ENCODE assay signal across 10 cellular contexts in the genomic region with DNA sequence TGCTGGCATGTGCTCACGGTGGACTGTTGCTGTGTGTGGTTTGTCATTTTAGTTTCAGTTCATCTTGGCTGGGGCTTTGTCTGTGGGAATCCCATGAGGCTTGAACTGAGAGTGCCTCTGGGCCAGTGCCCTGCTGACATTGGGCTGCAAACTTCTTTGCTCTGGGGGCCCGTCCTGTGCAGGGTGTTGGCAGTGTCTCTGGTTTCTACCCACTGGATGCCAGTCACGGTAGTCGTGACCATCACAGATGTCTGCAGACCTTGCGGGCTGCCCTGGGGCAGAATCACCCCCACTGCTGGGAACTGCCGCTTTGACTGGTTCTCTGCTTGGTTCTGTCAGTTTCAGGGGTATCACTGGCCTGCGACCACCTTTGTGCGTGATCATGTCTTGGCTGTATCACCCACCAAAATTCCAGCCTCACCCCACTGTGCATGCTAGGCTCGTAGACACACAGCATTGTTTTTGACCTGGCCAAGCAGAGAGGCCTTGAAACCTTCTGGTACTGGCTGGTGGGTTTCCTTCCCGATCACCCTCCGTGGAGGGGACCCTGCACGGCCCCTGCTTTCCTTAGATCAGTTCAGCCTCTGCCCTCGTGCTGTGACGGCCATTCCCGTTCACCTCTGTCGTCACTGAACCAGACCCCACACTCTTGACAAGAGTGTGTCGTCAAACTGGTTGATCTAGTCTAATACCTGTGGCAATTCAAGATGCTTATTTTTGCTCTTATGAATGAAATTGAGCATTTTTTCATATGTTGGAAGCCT. TPM values are rescaled to one million over a fixed set of nuclear protein-coding genes. Genes with fewer than 3 reads are reported as not detected.
DNase-seq lines count a peak whose midpoint lies in the region; ATAC-seq lines count a peak whose summit lies in the region.
"Had no signal": no experiment of that assay in that cellular context is flagged by ENCODE, and none has a peak within 500 bp of the region (broad histone marks: within the 10 kb centered on the region; RNA-seq: fewer than 3 reads in every experiment).

No MANE protein-coding gene starts in this region.

- no peaks in the 10 kb centered on the region for H3K9me3 Mint-ChIP-seq in activated naive CD8-positive, alpha-beta T cell treated with anti-CD3 and anti-CD28 coated beads, Interleukin-2, amount 50 U/mL, for 24 hours

- peaks cover 4% of the 10 kb centered on the region for H3K4me1 ChIP-seq in SJCRH30

- H3K27me3 Mint-ChIP-seq in activated naive CD8-positive, alpha-beta T cell treated with anti-CD3 and anti-CD28 coated beads, Interleukin-2, amount 50 U/mL, for 24 hours: peaks cover 10% of the 10 kb centered on the region

- H3K4me3 ChIP-seq in SJCRH30: no peak overlapping the region

- H3K36me3 Mint-ChIP-seq in activated naive CD8-positive, alpha-beta T cell treated with anti-CD3 and anti-CD28 coated beads, Interleukin-2, amount 50 U/mL, for 24 hours (ENCODE audit: low read depth): no peaks in the 10 kb centered on the region

- DNase-seq in DMS79 treated with DMSO at 0.1 percent for 48 hours (lab: John Stamatoyannopoulos, UW): peak; percentile 30
- peak; percentile 63 for DNase-seq in GM19240 (ENCODE audit: insufficient read length, low spot score)
- peak; percentile 33 for DNase-seq in epidermal melanocyte (ENCODE audit: insufficient read length, low spot score)
- DNase-seq in SJCRH30: no peak
- DNase-seq in NCI-H1930 (lab: John Stamatoyannopoulos, UW): no peak
- no peak for DNase-seq in glomerular visceral epithelial cell (ENCODE audit: extremely low spot score)
- no peak for DNase-seq in activated naive CD8-positive, alpha-beta T cell treated with anti-CD3 and anti-CD28 coated beads, Interleukin-2, amount 50 U/mL, for 24 hours
- DNase-seq: activated CD4-positive, alpha-beta T cell treated with anti-CD3 and anti-CD28 coated beads, Interleukin-2, amount 50 U/mL, for 48 hours; NK-92 treated with Interleukin-12 subunit alpha and Interleukin-12 subunit beta, amount 100 ng/mL, for 24 hours had no signal

- H3K27me3 ChIP-seq in SJCRH30: no peaks in the 10 kb centered on the region

- H3K36me3 ChIP-seq in SJCRH30: no peaks in the 10 kb centered on the region

- no peak overlapping the region for H3K4me3 Mint-ChIP-seq in activated naive CD8-positive, alpha-beta T cell treated with anti-CD3 and anti-CD28 coated beads, Interleukin-2, amount 50 U/mL, for 24 hours

- ATAC-seq in HG03139 (IDR thresholded peaks at IDR 0.05; ENCODE audit: unreplicated experiment): peak; percentile 67
- no peak for ATAC-seq in activated naive CD8-positive, alpha-beta T cell treated with anti-CD3 and anti-CD28 coated beads, Interleukin-2, amount 50 U/mL, for 24 hours

- H3K27ac ChIP-seq in SJCRH30: no peak overlapping the region

- peaks cover 4% of the 10 kb centered on the region for H3K4me1 Mint-ChIP-seq in activated naive CD8-positive, alpha-beta T cell treated with anti-CD3 and anti-CD28 coated beads, Interleukin-2, amount 50 U/mL, for 24 hours

- H3K27ac Mint-ChIP-seq in activated naive CD8-positive, alpha-beta T cell treated with anti-CD3 and anti-CD28 coated beads, Interleukin-2, amount 50 U/mL, for 24 hours: no peak overlapping the region

- H3K9me3 ChIP-seq in SJCRH30 (replicated peaks): no peaks in the 10 kb centered on the region

RNA-seq across cellular contexts. Expression of gene KCNG2, which starts 57.6 kb away (rescaled TPM):
- total RNA-seq in SJCRH30 (2014; rRNA removed; shearing (Covaris generic)): not detected in 2 replicates

Comparison
In these comparisons a context has a peak if more than half of its experiments do, and no peak if none do; other contexts are left out.
1. DNase-seq: peak in DMS79 treated with DMSO at 0.1 percent for 48 hours (single experiment), GM19240 (single experiment) and epidermal melanocyte (single experiment); none in SJCRH30 (0 of 2), NCI-H1930 (0 of 2), glomerular visceral epithelial cell (single experiment) and activated naive CD8-positive, alpha-beta T cell treated with anti-CD3 and anti-CD28 coated beads, Interleukin-2, amount 50 U/mL, for 24 hours (single experiment).